In genomic region chr10:99917963-99918825, GRCh38 we compare ENCODE assay signal across 10 cellular contexts.
DNase-seq lines count a peak whose midpoint lies in the region; ATAC-seq and TF ChIP-seq lines count a peak whose summit lies in the region.
"Had no signal": no experiment of that assay in that cellular context is flagged by ENCODE, and none has a peak within 500 bp of the region (broad histone marks: within the 10 kb centered on the region; RNA-seq: fewer than 3 reads in every experiment).

No MANE protein-coding gene starts in this region.

- no peak for TF ChIP-seq POLR2A in gastrocnemius medialis (IDR thresholded peaks at IDR 0.05)

- H3K4me3 Mint-ChIP-seq in MCF 10A (ENCODE audit: unreplicated experiment): peak overlapping the region; percentile 32
- H3K4me3 Mint-ChIP-seq: activated naive CD8-positive, alpha-beta T cell treated with anti-CD3 and anti-CD28 coated beads, Interleukin-2, amount 50 U/mL, for 24 hours had no signal

- in situ Hi-C loops in HAP-1 (cut with MboI; ENCODE audit: low sequenced_read_pairs): loop anchor here (10.0 kb wide), 1 partner anchor 87 kb away; the partner anchor contains the start of gene DNMBP
- in situ Hi-C loops in gastrocnemius medialis (cut with MboI; ENCODE audit: low sequenced_read_pairs in 4 of 4): loop anchor here in 1 of 4 donors (25.0 kb wide), 1 partner anchor 94 kb away; the partner anchor contains the start of gene DNMBP

- no peak for ATAC-seq in gastrocnemius medialis
- no peak for ATAC-seq in HG02763 (IDR thresholded peaks at IDR 0.05; ENCODE audit: unreplicated experiment)
- ATAC-seq: activated naive CD8-positive, alpha-beta T cell treated with anti-CD3 and anti-CD28 coated beads, Interleukin-2, amount 50 U/mL, for 24 hours had no signal

- H3K27ac ChIP-seq in gastrocnemius medialis: peak overlapping the region; percentile 8 to 52 (median 13)

- peak overlapping the region; percentile 76 for H3K27ac Mint-ChIP-seq in MCF 10A (ENCODE audit: low read depth, unreplicated experiment)
- H3K27ac Mint-ChIP-seq: activated naive CD8-positive, alpha-beta T cell treated with anti-CD3 and anti-CD28 coated beads, Interleukin-2, amount 50 U/mL, for 24 hours had no signal

- H3K4me1 ChIP-seq in HAP-1: peaks cover 21% of the 10 kb centered on the region
- peaks cover 14 to 15% of the 10 kb centered on the region in 2 donors for H3K4me1 ChIP-seq in gastrocnemius medialis

- TF ChIP-seq CTCF in MCF 10A (IDR thresholded peaks at IDR 0.05; ENCODE audit: unreplicated experiment): no peak
- TF ChIP-seq CTCF in gastrocnemius medialis (IDR thresholded peaks at IDR 0.05 in 4 of 5, conservative IDR thresholded peaks at IDR 0.05 in 1 of 5): no peak

- CTCF ChIA-PET in MCF 10A (lab: Yijun Ruan, JAX): interaction anchor here (0.5 to 1.6 kb wide), 9 partner anchors 11 to 1009 kb away, joined by 3 to 8 read pairs (median 3); no protein-coding TSS in a partner anchor

- no peaks in the 10 kb centered on the region for H3K27me3 Mint-ChIP-seq in MCF 10A (ENCODE audit: insufficient read depth, unreplicated experiment)
- H3K27me3 Mint-ChIP-seq: activated naive CD8-positive, alpha-beta T cell treated with anti-CD3 and anti-CD28 coated beads, Interleukin-2, amount 50 U/mL, for 24 hours had no signal

- intact Hi-C loops in MCF 10A (cut with micrococcal nuclease): no loop called here
- intact Hi-C loops in gastrocnemius medialis (cut with DNase I; ENCODE audit: low total_unique reads): no loop called here

- POLR2A ChIA-PET in MCF 10A (lab: Yijun Ruan, JAX): interaction anchor here (0.6 to 1.3 kb wide), 6 partner anchors 9 to 226 kb away, joined by 3 to 5 read pairs (median 3); no protein-coding TSS in a partner anchor

- peaks cover under 1% of the 10 kb centered on the region for H3K9me3 Mint-ChIP-seq in MCF 10A (ENCODE audit: unreplicated experiment)
- H3K9me3 Mint-ChIP-seq: activated naive CD8-positive, alpha-beta T cell treated with anti-CD3 and anti-CD28 coated beads, Interleukin-2, amount 50 U/mL, for 24 hours had no signal

- peaks cover 26% of the 10 kb centered on the region for H3K4me1 Mint-ChIP-seq in MCF 10A (ENCODE audit: insufficient read depth, unreplicated experiment)

- peaks cover 16% of the 10 kb centered on the region for H3K36me3 Mint-ChIP-seq in MCF 10A (ENCODE audit: insufficient read depth, unreplicated experiment)

- DNase-seq in HAP-1 (ENCODE audit: low spot score in 2 of 2) (peak; percentile 94 to 95), MCF 10A (ENCODE audit: unreplicated experiment) (no peak), iPS-NIHi11 (ENCODE audit: low spot score) (peak; percentile 74), gastrocnemius medialis (no peak), UCSD-AML1 (lab: John Stamatoyannopoulos, UW; ENCODE audit: unreplicated experiment) (no peak), HCEC 1CT (no peak), GM19238 (ENCODE audit: insufficient read length, low spot score) (no peak)
- DNase-seq: activated naive CD8-positive, alpha-beta T cell treated with anti-CD3 and anti-CD28 coated beads, Interleukin-2, amount 50 U/mL, for 24 hours; NCI-H226 had no signal

- H3K4me3 ChIP-seq in HAP-1: peak overlapping the region; percentile 29
- peak overlapping the region; percentile 2 to 43 (median 27) for H3K4me3 ChIP-seq in gastrocnemius medialis

- H3K27me3 ChIP-seq in HAP-1 (ENCODE audit: low read depth) (no peaks in the 10 kb centered on the region), gastrocnemius medialis (no peaks in the 10 kb centered on the region)

- H3K36me3 ChIP-seq in HAP-1 (replicated peaks) (no peaks in the 10 kb centered on the region), gastrocnemius medialis (no peaks in the 10 kb centered on the region)

- H3K9me3 ChIP-seq in HAP-1: no peaks in the 10 kb centered on the region
- no peaks in the 10 kb centered on the region for H3K9me3 ChIP-seq in gastrocnemius medialis

- BruUV-seq in MCF 10A (replicated peaks; lab: Mats Ljungman, UMichigan): no TSS peak

Comparison
In these comparisons a context has a peak if more than half of its experiments do, and no peak if none do; other contexts are left out.
1. DNase-seq: peak in HAP-1 (2 of 2) and iPS-NIHi11 (single experiment); none in MCF 10A (single experiment), gastrocnemius medialis (0 of 2), UCSD-AML1 (single experiment), HCEC 1CT (single experiment) and GM19238 (single experiment).